ENCODE assay signal across 1 cellular context in genomic region chr4:3315566-3315965, GRCh38.
TF ChIP-seq lines count a peak whose summit lies in the region.

No MANE protein-coding gene starts in this region.

TF ChIP-seq in HepG2, 621 proteins besides CTCF, POLR2A, EP300 and RAD21:
- TF ChIP-seq ZBTB7A (CRISPR knock-in tag; IDR thresholded peaks at IDR 0.05), result no peak
- TF ChIP-seq ZNF138 (CRISPR knock-in tag; IDR thresholded peaks at IDR 0.05; ENCODE audit: low read depth), result no peak
- no peak for TF ChIP-seq ASH2L (IDR thresholded peaks at IDR 0.05; ENCODE audit: insufficient read length, low read depth, low read length)
- no peak for TF ChIP-seq ZNF616 (CRISPR knock-in tag; IDR thresholded peaks at IDR 0.05; ENCODE audit: low read depth)
- TF ChIP-seq ZNF652 (CRISPR knock-in tag; IDR thresholded peaks at IDR 0.05; ENCODE audit: borderline replicate concordance, low read depth), result no peak
- TF ChIP-seq CENPBD1 (CRISPR knock-in tag; IDR thresholded peaks at IDR 0.05; ENCODE audit: borderline replicate concordance, low read depth), result no peak
- TF ChIP-seq ZNF10 (CRISPR knock-in tag; IDR thresholded peaks at IDR 0.05; ENCODE audit: borderline replicate concordance, low read depth), result no peak
- no peak for TF ChIP-seq KAT2B (IDR thresholded peaks at IDR 0.05; ENCODE audit: borderline replicate concordance, low read depth, low read length)
- TF ChIP-seq ZNF512 (CRISPR knock-in tag; IDR thresholded peaks at IDR 0.05), result no peak
- no peak for TF ChIP-seq HES4 (CRISPR knock-in tag; IDR thresholded peaks at IDR 0.05; ENCODE audit: borderline replicate concordance)
- TF ChIP-seq, protein P1, sequence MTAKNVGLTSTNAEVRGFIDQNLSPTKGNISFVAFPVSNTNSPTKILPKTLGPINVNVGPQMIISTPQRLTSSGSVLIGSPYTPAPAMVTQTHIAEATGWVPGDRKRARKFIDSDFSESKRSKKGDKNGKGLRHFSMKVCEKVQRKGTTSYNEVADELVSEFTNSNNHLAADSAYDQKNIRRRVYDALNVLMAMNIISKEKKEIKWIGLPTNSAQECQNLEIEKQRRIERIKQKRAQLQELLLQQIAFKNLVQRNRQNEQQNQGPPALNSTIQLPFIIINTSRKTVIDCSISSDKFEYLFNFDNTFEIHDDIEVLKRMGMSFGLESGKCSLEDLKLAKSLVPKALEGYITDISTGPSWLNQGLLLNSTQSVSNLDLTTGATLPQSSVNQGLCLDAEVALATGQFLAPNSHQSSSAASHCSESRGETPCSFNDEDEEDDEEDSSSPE (CRISPR knock-in tag; IDR thresholded peaks at IDR 0.05), result no peak
- TF ChIP-seq POGK (CRISPR knock-in tag; conservative IDR thresholded peaks at IDR 0.05), result no peak
- TF ChIP-seq CREM (IDR thresholded peaks at IDR 0.05), result no peak
- TF ChIP-seq CREM (CRISPR knock-in tag; IDR thresholded peaks at IDR 0.05), result no peak
- no peak for TF ChIP-seq GTF2F1 (IDR thresholded peaks at IDR 0.05; ENCODE audit: low read length)
- TF ChIP-seq ZNF747 (CRISPR knock-in tag; IDR thresholded peaks at IDR 0.05; ENCODE audit: borderline replicate concordance), result no peak
